In genomic region chr6:36597775-36598174, GRCh38 we compare ENCODE assay signal across 10 cellular contexts. TPM values are rescaled to one million over a fixed set of nuclear protein-coding genes. Genes with fewer than 3 reads are reported as not detected.
DNase-seq lines count a peak whose midpoint lies in the region; ATAC-seq and TF ChIP-seq lines count a peak whose summit lies in the region.
"Had no signal": no experiment of that assay in that cellular context is flagged by ENCODE, and none has a peak within 500 bp of the region (broad histone marks: within the 10 kb centered on the region; RNA-seq: fewer than 3 reads in every experiment).

No MANE protein-coding gene starts in this region.

- WGBS in esophagus squamous epithelium, 2 donors, result 6 to 9% methylated on average over 1 of the region's 1 CpG

- H3K9me3 ChIP-seq in DOHH2 (ENCODE audit: control insufficient read depth, insufficient read depth, low read length), result no peaks in the 10 kb centered on the region
- no peaks in the 10 kb centered on the region for H3K9me3 ChIP-seq in SJSA1 (replicated peaks)
- no peaks in the 10 kb centered on the region for H3K9me3 ChIP-seq in esophagus squamous epithelium
- H3K9me3 ChIP-seq in parathyroid adenoma (ENCODE audit: control insufficient read depth, low read length), result no peaks in the 10 kb centered on the region

- peaks cover 86% of the 10 kb centered on the region for H3K36me3 ChIP-seq in DOHH2 (ENCODE audit: control insufficient read depth, low read length)
- H3K36me3 ChIP-seq in SJSA1, result peaks cover 85% of the 10 kb centered on the region
- peaks cover 19 to 63% (median 42%) of the 10 kb centered on the region in 3 donors for H3K36me3 ChIP-seq in esophagus squamous epithelium
- H3K36me3 ChIP-seq in parathyroid adenoma (ENCODE audit: control insufficient read depth, insufficient read depth, low read length), result no peaks in the 10 kb centered on the region

- H3K27me3 ChIP-seq in DOHH2 (ENCODE audit: control insufficient read depth, low read length) (no peaks in the 10 kb centered on the region), SJSA1 (replicated peaks) (no peaks in the 10 kb centered on the region; the same call in 1 of the 2 replicates), esophagus squamous epithelium (no peaks in the 10 kb centered on the region), parathyroid adenoma (ENCODE audit: control insufficient read depth, insufficient read depth, low read length) (no peaks in the 10 kb centered on the region)

- H3K79me2 ChIP-seq in DOHH2 (ENCODE audit: control insufficient read depth, low read length), result peaks cover 87% of the 10 kb centered on the region
- peaks cover 60% of the 10 kb centered on the region for H3K79me2 ChIP-seq in parathyroid adenoma

- no peak overlapping the region for H3K9ac ChIP-seq in parathyroid adenoma

- no peak for TF ChIP-seq CTCF in DOHH2 (IDR thresholded peaks at IDR 0.05; ENCODE audit: low read depth, low read length, poor library complexity, severe bottlenecking)
- TF ChIP-seq CTCF in esophagus squamous epithelium (IDR thresholded peaks at IDR 0.05), result no peak
- no peak for TF ChIP-seq CTCF in parathyroid adenoma (IDR thresholded peaks at IDR 0.05)

- ATAC-seq in GM19035 (IDR thresholded peaks at IDR 0.05; ENCODE audit: unreplicated experiment), result no peak
- ATAC-seq in GM18505 (IDR thresholded peaks at IDR 0.05; ENCODE audit: unreplicated experiment), result no peak
- ATAC-seq in GM19395 (IDR thresholded peaks at IDR 0.05; ENCODE audit: unreplicated experiment), result no peak

- H3K4me3 ChIP-seq in DOHH2 (ENCODE audit: low read length) (peak overlapping the region; percentile 95), SJSA1 (peak overlapping the region; percentile 69; the same call in 1 of the 2 replicates), esophagus squamous epithelium (peak overlapping the region; percentile 61 to 96 (median 88)), parathyroid adenoma (ENCODE audit: low read depth, low read length) (no peak overlapping the region)

- peaks cover 74% of the 10 kb centered on the region for H4K20me1 ChIP-seq in DOHH2 (ENCODE audit: control insufficient read depth, insufficient read depth, low read depth, low read length)

- H3K27ac ChIP-seq in DOHH2 (ENCODE audit: low read depth, low read length) (no peak overlapping the region), SJSA1 (no peak overlapping the region), esophagus squamous epithelium (peak overlapping the region in 2 of 4 donors; percentile 100), parathyroid adenoma (no peak overlapping the region)

- intact Hi-C loops in esophagus squamous epithelium (cut with DNase I), result loop anchor here (10.0 kb wide), 1 partner anchor 53 kb away; the partner anchor contains the start of gene STK38

- no peaks in the 10 kb centered on the region for H3K9me2 ChIP-seq in DOHH2 (replicated peaks; ENCODE audit: control insufficient read depth, low read length)

- no peak overlapping the region for H2AFZ ChIP-seq in parathyroid adenoma

- DNase-seq in SJSA1 (ENCODE audit: low read depth in 1 of 2, low spot score in 2 of 2) (no peak), esophagus squamous epithelium (lab: John Stamatoyannopoulos, UW) (no peak)
- DNase-seq in stimulated activated CD4-positive, alpha-beta T cell treated with anti-CD3 and anti-CD28 coated beads, Interleukin-2, amount 100 ng/mL, for 24 hours, result no peak
- DNase-seq: NCI-H187 treated with DMSO at 0.1 percent for 48 hours; stimulated activated CD4-positive, alpha-beta T cell treated with anti-CD3 and anti-CD28 coated beads, Interleukin-4, amount 100 ng/mL, for 24 hours had no signal

- TF ChIP-seq POLR2A in esophagus squamous epithelium (IDR thresholded peaks at IDR 0.05), result no peak
- no peak for TF ChIP-seq POLR2A in GM18505 (IDR thresholded peaks at IDR 0.05; ENCODE audit: borderline replicate concordance, extremely low read depth, insufficient read depth, insufficient read length)

- H3K4me1 ChIP-seq in DOHH2 (ENCODE audit: control insufficient read depth, low read length) (peaks cover 55% of the 10 kb centered on the region), SJSA1 (replicated peaks) (peaks cover 44% of the 10 kb centered on the region), esophagus squamous epithelium (peaks cover 15 to 76% (median 57%) of the 10 kb centered on the region in 3 donors), parathyroid adenoma (peaks cover 36% of the 10 kb centered on the region)

- H3K4me2 ChIP-seq in DOHH2 (ENCODE audit: low read length) (peak overlapping the region; percentile 89), parathyroid adenoma (ENCODE audit: low read length) (peak overlapping the region; percentile 89)

- peaks cover 92% of the 10 kb centered on the region for H3F3A ChIP-seq in DOHH2 (ENCODE audit: control insufficient read depth, insufficient read depth)

RNA-seq across cellular contexts. Expression of gene SRSF3, which starts 3.6 kb away (rescaled TPM):
- total RNA-seq in SJSA1 (2014; rRNA removed; shearing (Covaris generic)), result 351 and 398 TPM in 2 replicates
- 100 to 1,000 TPM; 111 to 213 (median 185) TPM for total RNA-seq in esophagus squamous epithelium

RNA-seq across cellular contexts. Expression of gene STK38, which starts 50.5 kb away (rescaled TPM):
- 38.0 and 39.3 TPM in 2 replicates for total RNA-seq in SJSA1 (2014; rRNA removed; shearing (Covaris generic))
- 10 to 100 TPM; 26.5 to 33.6 (median 30.3) TPM for total RNA-seq in esophagus squamous epithelium
